17 cellular contexts compared by ENCODE assay signal in the genomic region with DNA sequence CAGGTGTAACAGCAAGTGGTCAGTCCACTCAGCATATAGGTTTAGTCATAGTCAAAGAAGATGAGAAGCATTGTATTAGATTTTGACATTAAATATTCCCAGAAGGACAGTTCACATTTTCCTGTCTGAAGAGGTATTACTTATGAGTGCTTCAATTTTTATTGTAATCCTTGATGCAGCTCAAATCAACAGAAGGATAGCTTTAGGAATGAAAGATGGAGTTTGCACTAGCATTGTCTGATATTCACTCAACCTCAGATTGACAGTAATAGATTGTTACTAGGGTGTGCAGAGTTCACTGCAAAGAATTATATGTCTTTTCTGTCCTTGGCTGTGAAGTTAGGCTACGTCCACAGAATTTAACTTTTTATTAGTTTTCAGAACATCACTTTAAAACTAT.
"Had no signal": no experiment of that assay in that cellular context is flagged by ENCODE, and none has a peak within 500 bp of the region (broad histone marks: within the 10 kb centered on the region; RNA-seq: fewer than 3 reads in every experiment).

No MANE protein-coding gene starts in this region.

- H3K4me1 ChIP-seq: colonic mucosa, esophagus squamous epithelium, gastrocnemius medialis, heart right ventricle, left lung, lower lobe of right lung had no signal

- H3K27ac Mint-ChIP-seq: dendritic cell treated with granulocyte-macrophage colony-stimulating factor and Interleukin-4, amounts not matched to agents 40 ng/mL and 50 ng/mL, for 4 days; effector memory CD8-positive, alpha-beta T cell; endodermal cell; mesothelial cell of epicardium had no signal

- H3K36me3 Mint-ChIP-seq: mesothelial cell of epicardium had no signal

- H3K9me3 Mint-ChIP-seq: dendritic cell treated with granulocyte-macrophage colony-stimulating factor and Interleukin-4, amounts not matched to agents 40 ng/mL and 50 ng/mL, for 4 days; endodermal cell had no signal

- H3K27me3 Mint-ChIP-seq: dendritic cell treated with granulocyte-macrophage colony-stimulating factor and Interleukin-4, amounts not matched to agents 40 ng/mL and 50 ng/mL, for 4 days; effector memory CD8-positive, alpha-beta T cell had no signal

- ATAC-seq: effector memory CD8-positive, alpha-beta T cell; esophagus mucosa; gastrocnemius medialis; heart right ventricle; left ventricle myocardium superior had no signal

- H3K4me3 Mint-ChIP-seq: dendritic cell treated with granulocyte-macrophage colony-stimulating factor and Interleukin-4, amounts not matched to agents 40 ng/mL and 50 ng/mL, for 4 days; effector memory CD8-positive, alpha-beta T cell; endodermal cell; mesothelial cell of epicardium had no signal

- H3K4me1 Mint-ChIP-seq: endodermal cell had no signal

- H3K27me3 ChIP-seq: colonic mucosa, esophagus squamous epithelium, gastrocnemius medialis, heart right ventricle, left lung had no signal

- H3K27ac ChIP-seq: colonic mucosa, epithelial cell of prostate, esophagus squamous epithelium, gastrocnemius medialis, heart right ventricle, left lung, lower lobe of right lung had no signal

- H3K9me3 ChIP-seq: colonic mucosa, esophagus squamous epithelium, gastrocnemius medialis, heart right ventricle, left lung, lower lobe of right lung, mucosa of descending colon had no signal

- H3K36me3 ChIP-seq: colonic mucosa, esophagus squamous epithelium, gastrocnemius medialis, heart right ventricle, left lung, lower lobe of right lung had no signal

- H3K4me3 ChIP-seq: colonic mucosa, esophagus squamous epithelium, gastrocnemius medialis, heart right ventricle, left lung, lower lobe of right lung, mucosa of descending colon had no signal

- DNase-seq: cortex of kidney; effector CD8-positive, alpha-beta T cell; effector memory CD8-positive, alpha-beta T cell; esophagus squamous epithelium; gastrocnemius medialis; hippocampal formation had no signal
